ENCODE assay signal across 14 cellular contexts in genomic region chr7:150410680-150411346, GRCh38. TPM values are rescaled to one million over a fixed set of nuclear protein-coding genes. Genes with fewer than 3 reads are reported as not detected.
DNase-seq lines count a peak whose midpoint lies in the region; ATAC-seq and TF ChIP-seq lines count a peak whose summit lies in the region.
"Had no signal": no experiment of that assay in that cellular context is flagged by ENCODE, and none has a peak within 500 bp of the region (broad histone marks: within the 10 kb centered on the region; RNA-seq: fewer than 3 reads in every experiment).

No MANE protein-coding gene starts in this region.

- no peak overlapping the region for H3K14ac ChIP-seq in H9 (ENCODE audit: insufficient read depth, low read length)

- H4K20me1 ChIP-seq in H9 (ENCODE audit: control insufficient read depth, insufficient read depth, insufficient read length) = no peaks in the 10 kb centered on the region
- no peaks in the 10 kb centered on the region for H4K20me1 ChIP-seq in osteoblast (ENCODE audit: insufficient read depth, low read length)

- H3K23me2 ChIP-seq in H9 (ENCODE audit: insufficient read length, low read depth, low read length, poor library complexity, severe bottlenecking) = peaks cover 3% of the 10 kb centered on the region

- H2BK12ac ChIP-seq in H9 (ENCODE audit: insufficient read length, low read depth, low read length) = no peak overlapping the region

- ATAC-seq in CD4-positive, alpha-beta T cell (ENCODE audit: poor library complexity) = no peak
- no peak for ATAC-seq in effector memory CD8-positive, alpha-beta T cell (replicated peaks)

- intact Hi-C loops in CD4-positive, alpha-beta T cell (cut with DNase I, micrococcal nuclease) = loop anchor here in 1 of 2 experiments (5.0 kb wide), 1 partner anchor 874 kb away; no protein-coding TSS in a partner anchor

- no peak overlapping the region for H2BK15ac ChIP-seq in H9 (ENCODE audit: low read depth, low read length)

- no peak overlapping the region for H3K4ac ChIP-seq in H9 (ENCODE audit: low read depth, low read length)

- no CpG with 5 or more reads among the region's 10 CpGs for WGBS in H9 (ENCODE audit: extremely low coverage, insufficient read length, low lambda C conversion rate)

- H3K27ac Mint-ChIP-seq in CD4-positive, alpha-beta T cell = peak overlapping the region; percentile 51
- H3K27ac Mint-ChIP-seq in H9 = peak overlapping the region in 2 of 3 experiments; percentile 56 to 78; a peak in 4 of 7 replicates
- peak overlapping the region in 1 of 2 donors; percentile 60 for H3K27ac Mint-ChIP-seq in effector memory CD8-positive, alpha-beta T cell

- no peaks in the 10 kb centered on the region for H3K9me3 Mint-ChIP-seq in CD4-positive, alpha-beta T cell
- no peaks in the 10 kb centered on the region; a peak in 1 of 5 replicates for H3K9me3 Mint-ChIP-seq in H9
- H3K9me3 Mint-ChIP-seq in effector memory CD8-positive, alpha-beta T cell = no peaks in the 10 kb centered on the region

- H3K36me3 Mint-ChIP-seq in CD4-positive, alpha-beta T cell (ENCODE audit: low read depth) = peaks cover 46% of the 10 kb centered on the region
- H3K36me3 Mint-ChIP-seq in H9 (ENCODE audit: insufficient read depth in 1 of 3, low read depth in 3 of 3) = peaks cover 14 to 46% (median 44%) of the 10 kb centered on the region in 3 experiments
- H3K36me3 Mint-ChIP-seq in effector memory CD8-positive, alpha-beta T cell (ENCODE audit: insufficient read depth) = peaks cover 24% of the 10 kb centered on the region

- H3K4me3 ChIP-seq in osteoblast (ENCODE audit: insufficient read depth, low read length) = no peak overlapping the region
- H3K4me3 ChIP-seq: stomach had no signal

- no peaks in the 10 kb centered on the region for H3K9me3 ChIP-seq in CD4-positive, alpha-beta T cell (ENCODE audit: control insufficient read depth, low read length)
- H3K9me3 ChIP-seq in H9 (ENCODE audit: control insufficient read depth, low read depth, low read length) (no peaks in the 10 kb centered on the region), osteoblast (ENCODE audit: low read depth, low read length) (no peaks in the 10 kb centered on the region)
- H3K9me3 ChIP-seq: stomach had no signal

- no peaks in the 10 kb centered on the region for H3K36me3 ChIP-seq in osteoblast (ENCODE audit: insufficient read depth, low read length)

- POLR2A ChIA-PET in CD4-positive, alpha-beta T cell (lab: Charles Lee) = no interaction called here
- POLR2A ChIA-PET in GM10248 (lab: Yijun Ruan, JAX) = no interaction called here

- no peak overlapping the region for H2BK20ac ChIP-seq in H9 (ENCODE audit: low read depth, low read length, poor library complexity, severe bottlenecking)

- H3K4me1 Mint-ChIP-seq in CD4-positive, alpha-beta T cell (ENCODE audit: low read depth) = peaks cover 17% of the 10 kb centered on the region
- H3K4me1 Mint-ChIP-seq in H9 = peaks cover 20 to 33% of the 10 kb centered on the region in 2 experiments
- peaks cover 19 to 21% of the 10 kb centered on the region in 2 donors for H3K4me1 Mint-ChIP-seq in effector memory CD8-positive, alpha-beta T cell (ENCODE audit: low read depth in 2 of 2)

- DNase-seq in CD4-positive, alpha-beta T cell = no peak
- DNase-seq in H9 = no peak
- DNase-seq in fibroblast of peridontal ligament (ENCODE audit: extremely low read depth) = peak; percentile 45
- DNase-seq in osteoblast (ENCODE audit: insufficient read length, low spot score, missing footprints) = peak; percentile 92
- no peak for DNase-seq in GM10248 (ENCODE audit: extremely low spot score)
- DNase-seq in effector memory CD8-positive, alpha-beta T cell = no peak
- DNase-seq in stimulated activated naive CD4-positive, alpha-beta T cell treated with Interleukin-2 at 50 U/mL for 16 hours (lab: John Stamatoyannopoulos, UW) = no peak
- no peak for DNase-seq in activated gamma-delta T cell (lab: John Stamatoyannopoulos, UW)
- DNase-seq: amniotic stem cell, Karpas-422, NCI-H1694, stomach, T1000 had no signal

- H2BK120ac ChIP-seq in H9 (ENCODE audit: low read depth, low read length, poor library complexity, severe bottlenecking) = no peak overlapping the region

- no peak overlapping the region for H4K91ac ChIP-seq in H9 (ENCODE audit: insufficient read length, low read depth, low read length)

- no peak overlapping the region for H2AK5ac ChIP-seq in H9 (ENCODE audit: insufficient read length, low read length)

- no peak overlapping the region for H3K27ac ChIP-seq in CD4-positive, alpha-beta T cell (ENCODE audit: low read depth, low read length)
- H3K27ac ChIP-seq in H9 (ENCODE audit: insufficient read length, low read depth, low read length) (no peak overlapping the region), osteoblast (ENCODE audit: low read depth, low read length) (no peak overlapping the region)

- H3K27me3 ChIP-seq in CD4-positive, alpha-beta T cell (ENCODE audit: control insufficient read depth, insufficient read depth, low read length) = no peaks in the 10 kb centered on the region
- no peaks in the 10 kb centered on the region for H3K27me3 ChIP-seq in H9 (ENCODE audit: insufficient read depth, low read length)
- H3K27me3 ChIP-seq in osteoblast (ENCODE audit: insufficient read depth, low read length) = no peaks in the 10 kb centered on the region
- H3K27me3 ChIP-seq: stomach had no signal

- no peak for TF ChIP-seq CTCF in CD4-positive, alpha-beta T cell (IDR thresholded peaks at IDR 0.05)
- TF ChIP-seq CTCF in H9 (conservative IDR thresholded peaks at IDR 0.05) = no peak
- no peak for TF ChIP-seq CTCF in osteoblast (IDR thresholded peaks at IDR 0.05; ENCODE audit: extremely low read depth, low read depth, low read length)
- no peak for TF ChIP-seq CTCF in GM10248 (IDR thresholded peaks at IDR 0.05; ENCODE audit: control extremely low read depth, extremely low read depth, low read depth, missing control alignments)

- no peak overlapping the region for H4K5ac ChIP-seq in H9 (ENCODE audit: insufficient read length, low read depth, low read length)

- no peaks in the 10 kb centered on the region for H3K79me1 ChIP-seq in H9 (ENCODE audit: insufficient read depth, low read depth, low read length, poor library complexity, severe bottlenecking)

- H3T11ph ChIP-seq in H9 (ENCODE audit: low read length) = no peak overlapping the region

- H3K79me2 ChIP-seq in H9 (ENCODE audit: insufficient read depth, low read length) (no peaks in the 10 kb centered on the region), osteoblast (ENCODE audit: insufficient read depth, low read length) (no peaks in the 10 kb centered on the region)

- no peak overlapping the region for H3K56ac ChIP-seq in H9 (ENCODE audit: insufficient read length, low read depth, low read length)

- H2BK5ac ChIP-seq in H9 (ENCODE audit: insufficient read length, low read length) = no peak overlapping the region

- H3K23ac ChIP-seq in H9 (ENCODE audit: insufficient read length, low read depth, low read length) = no peak overlapping the region

- H3K4me3 Mint-ChIP-seq in CD4-positive, alpha-beta T cell = no peak overlapping the region
- H3K4me3 Mint-ChIP-seq in H9 = no peak overlapping the region
- H3K4me3 Mint-ChIP-seq in effector memory CD8-positive, alpha-beta T cell = no peak overlapping the region
- H3K4me3 Mint-ChIP-seq: CD14-positive monocyte had no signal

- H3K18ac ChIP-seq in H9 (ENCODE audit: insufficient read length, low read depth, low read length) = no peak overlapping the region

- H3K4me1 ChIP-seq in H9 (ENCODE audit: insufficient read depth, low read length) = peaks cover 5% of the 10 kb centered on the region; the same call in 1 of the 2 replicates
- H3K4me1 ChIP-seq in osteoblast (ENCODE audit: insufficient read depth, low read length) = peaks cover 7% of the 10 kb centered on the region

- H4K8ac ChIP-seq in H9 (replicated peaks; ENCODE audit: insufficient read length, low read depth, low read length) = no peak overlapping the region

- no peak overlapping the region for H3K9ac ChIP-seq in H9 (ENCODE audit: extremely low read depth, insufficient read length, low read length)

- H3K4me2 ChIP-seq in H9 (ENCODE audit: insufficient read depth, insufficient read length, low read length) (no peak overlapping the region), osteoblast (ENCODE audit: insufficient read depth, low read length) (no peak overlapping the region)

- H3K27me3 Mint-ChIP-seq in CD4-positive, alpha-beta T cell = no peaks in the 10 kb centered on the region
- H3K27me3 Mint-ChIP-seq in H9 (ENCODE audit: low read depth) = no peaks in the 10 kb centered on the region; the same call in 1 of the 2 replicates
- H3K27me3 Mint-ChIP-seq in effector memory CD8-positive, alpha-beta T cell = no peaks in the 10 kb centered on the region

- H2AFZ ChIP-seq in H9 (ENCODE audit: low read length) = no peak overlapping the region
- peak overlapping the region; percentile 22 for H2AFZ ChIP-seq in osteoblast (ENCODE audit: low read length)

- CTCF ChIA-PET in CD4-positive, alpha-beta T cell (lab: Charles Lee) = no interaction called here
- CTCF ChIA-PET in GM10248 (lab: Yijun Ruan, JAX) = interaction anchor here (0.7 to 1.5 kb wide), 2 partner anchors 9 to 125 kb away, joined by 3 read pairs; no protein-coding TSS in a partner anchor

RNA-seq across cellular contexts. Expression of gene ZNF775, which starts 31.7 kb away (rescaled TPM):
- under 1 TPM; 0.38 to 0.45 TPM for total RNA-seq in CD4-positive, alpha-beta T cell
- total RNA-seq in H9 (2021) = 9.7 and 10.5 TPM in 2 replicates
- total RNA-seq in osteoblast = 5.0 and 6.2 TPM in 2 replicates

RNA-seq across cellular contexts. Expression of gene GIMAP8, which starts 39.6 kb away (rescaled TPM):
- total RNA-seq in CD4-positive, alpha-beta T cell = 1 to 10 TPM; 2.9 to 3.8 TPM
- total RNA-seq in H9 (2021) = not detected in 2 replicates
- not detected in 2 replicates for total RNA-seq in osteoblast

RNA-seq across cellular contexts. Expression of gene REPIN1, which starts 42.2 kb away (rescaled TPM):
- total RNA-seq in CD4-positive, alpha-beta T cell = 10 to 100 TPM; 58.2 to 59.8 TPM
- total RNA-seq in H9 (2021) (105 and 106 TPM in 2 replicates), osteoblast (53.6 and 57.5 TPM in 2 replicates)

Comparison
In these comparisons a context has a peak if more than half of its experiments do, and no peak if none do; other contexts are left out.
1. DNase-seq: peak in fibroblast of peridontal ligament (single experiment) and osteoblast (single experiment); none in CD4-positive, alpha-beta T cell (0 of 10), H9 (single experiment), GM10248 (single experiment), effector memory CD8-positive, alpha-beta T cell (0 of 3), stimulated activated naive CD4-positive, alpha-beta T cell treated with Interleukin-2 at 50 U/mL for 16 hours (single experiment) and activated gamma-delta T cell (single experiment).